In the genomic region with DNA sequence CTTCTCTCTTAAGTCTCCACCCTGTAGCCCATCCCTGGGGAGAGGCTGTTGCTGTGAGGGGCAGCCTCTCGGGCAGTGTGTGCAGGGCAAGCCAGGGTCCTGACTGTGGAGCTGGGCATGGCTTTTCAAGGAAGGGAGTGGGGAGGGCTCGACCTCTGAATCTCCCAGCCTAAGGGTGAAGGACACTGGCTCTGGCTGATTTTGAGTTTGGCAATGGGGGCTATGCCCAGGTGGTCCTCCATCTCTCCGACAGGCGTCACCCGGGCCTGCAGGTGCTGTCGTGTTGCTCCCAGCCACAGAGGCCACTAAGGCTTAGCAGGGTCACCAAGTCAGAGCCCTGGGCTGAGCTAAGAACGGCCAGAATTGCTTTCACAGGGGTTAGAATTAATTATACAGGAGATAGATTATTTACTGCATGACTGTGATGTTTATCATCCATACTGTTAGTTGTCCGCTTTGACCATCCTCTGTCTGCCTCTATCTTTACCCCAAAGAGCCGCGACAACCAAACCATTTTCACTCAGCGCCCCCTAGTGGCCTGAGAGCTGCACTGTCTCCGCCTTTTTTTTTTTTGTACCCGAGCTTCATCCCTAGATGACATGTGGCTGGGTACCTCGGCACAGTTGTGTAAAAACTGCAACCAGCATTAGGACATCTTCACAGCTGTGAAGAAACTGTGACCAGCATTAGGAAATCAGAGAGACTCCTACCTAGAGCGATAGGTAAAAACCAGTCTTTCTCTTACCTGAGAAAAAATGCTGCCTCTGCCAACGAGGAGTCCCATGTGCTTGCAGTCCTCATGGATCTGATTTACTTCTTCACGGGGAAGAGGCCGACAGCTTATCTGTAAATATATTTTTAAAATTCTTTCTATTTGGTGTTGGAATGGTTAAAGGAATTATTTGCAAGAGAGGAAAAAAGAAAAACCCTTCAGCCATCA, we compare ENCODE assay signal across 1 cellular context.
TF ChIP-seq lines count a peak whose summit lies in the region.

No MANE protein-coding gene starts in this region.

TF ChIP-seq in IMR-90, 13 proteins besides CTCF, POLR2A, EP300 and RAD21:
- peak; percentile 66 for TF ChIP-seq SMC3 (IDR thresholded peaks at IDR 0.05; ENCODE audit: low read depth, low read length)
- 0 out of 2 replicates have a peak, but pooled peaks have one; percentile 11 for TF ChIP-seq MAZ (IDR thresholded peaks at IDR 0.05; ENCODE audit: borderline replicate concordance, low read depth, low read length)
- TF ChIP-seq MAFK (IDR thresholded peaks at IDR 0.05; ENCODE audit: low read depth, low read length), result no peak
